ENCODE assay signal across 8 cellular contexts in genomic region chr5:159444441-159445082, GRCh38.
DNase-seq lines count a peak whose midpoint lies in the region; FAIRE-seq and TF ChIP-seq lines count a peak whose summit lies in the region.

No MANE protein-coding gene starts in this region.

- DNase-seq in 8988T = peak; percentile 46
- peak; percentile 58 for DNase-seq in Daoy (ENCODE audit: low read depth)
- peak; percentile 69 for DNase-seq in Karpas-422
- DNase-seq in globus pallidus (ENCODE audit: low spot score) = peak; percentile 17
- DNase-seq in spleen = no peak
- no peak for DNase-seq in effector memory CD4-positive, alpha-beta T cell
- DNase-seq in GM12891 (ENCODE audit: insufficient read length, low spot score) = no peak

- H3K4me3 ChIP-seq in Karpas-422 (ENCODE audit: low read length) (no peak overlapping the region), SU-DHL-6 (ENCODE audit: insufficient read depth, low read length, poor library complexity, severe bottlenecking) (no peak overlapping the region), spleen (no peak overlapping the region)
- H3K4me3 ChIP-seq in effector memory CD4-positive, alpha-beta T cell (ENCODE audit: insufficient read depth, low read depth, low read length, poor library complexity, severe bottlenecking) = no peak overlapping the region

- no peaks in the 10 kb centered on the region for H3K36me3 ChIP-seq in Karpas-422 (ENCODE audit: insufficient read depth, low read length)
- no peaks in the 10 kb centered on the region for H3K36me3 ChIP-seq in SU-DHL-6 (ENCODE audit: low read length)
- no peaks in the 10 kb centered on the region for H3K36me3 ChIP-seq in spleen
- H3K36me3 ChIP-seq in effector memory CD4-positive, alpha-beta T cell (ENCODE audit: control insufficient read depth, insufficient read depth, low read length) = no peaks in the 10 kb centered on the region

- H3F3A ChIP-seq in SU-DHL-6 (ENCODE audit: insufficient read depth) = no peaks in the 10 kb centered on the region

- H3K4me2 ChIP-seq in Karpas-422 (ENCODE audit: low read depth, low read length, poor library complexity, severe bottlenecking) (no peak overlapping the region), SU-DHL-6 (ENCODE audit: low read depth, low read length, poor library complexity, severe bottlenecking) (no peak overlapping the region)

- no peaks in the 10 kb centered on the region for H3K79me2 ChIP-seq in Karpas-422 (ENCODE audit: low read length)
- no peaks in the 10 kb centered on the region for H3K79me2 ChIP-seq in SU-DHL-6 (ENCODE audit: insufficient read depth, low read length)

- TF ChIP-seq CTCF in SU-DHL-6 (IDR thresholded peaks at IDR 0.05; ENCODE audit: insufficient read depth, low read length, poor library complexity, severe bottlenecking) = peak; percentile 8
- peak in 7 of 11 experiments; percentile 24 to 47 (median 29) for TF ChIP-seq CTCF in spleen (IDR thresholded peaks at IDR 0.05 in 8 of 11, conservative IDR thresholded peaks at IDR 0.05 in 3 of 11)

- no peak overlapping the region for H2AFZ ChIP-seq in Karpas-422 (ENCODE audit: low read length)
- H2AFZ ChIP-seq in SU-DHL-6 (ENCODE audit: low read depth, low read length, severe bottlenecking) = no peak overlapping the region

- H3K9me3 ChIP-seq in Karpas-422 (ENCODE audit: low read length) (no peaks in the 10 kb centered on the region), SU-DHL-6 (ENCODE audit: insufficient read depth, low read length) (no peaks in the 10 kb centered on the region), spleen (no peaks in the 10 kb centered on the region)
- H3K9me3 ChIP-seq in effector memory CD4-positive, alpha-beta T cell (ENCODE audit: control insufficient read depth, low read length) = no peaks in the 10 kb centered on the region

- intact Hi-C loops in spleen (cut with DNase I; ENCODE audit: low total_unique reads) = loop anchor here (10.0 kb wide), 2 partner anchors 470 to 520 kb away; partner anchors contain the start of gene ADRA1B

- TF ChIP-seq POLR2A in spleen (IDR thresholded peaks at IDR 0.05) (no peak), GM12891 (IDR thresholded peaks at IDR 0.05; ENCODE audit: low read depth, low read length) (no peak)

- no peak overlapping the region for H3K9ac ChIP-seq in Karpas-422 (ENCODE audit: low read length)
- no peak overlapping the region for H3K9ac ChIP-seq in SU-DHL-6 (ENCODE audit: low read length)

- 58 to 68% (median 61%) methylated on average over 6 of the region's 6 CpGs for WGBS in spleen, 5 donors

- no peaks in the 10 kb centered on the region for H3K4me1 ChIP-seq in Karpas-422 (ENCODE audit: low read length)
- no peaks in the 10 kb centered on the region for H3K4me1 ChIP-seq in spleen
- H3K4me1 ChIP-seq in effector memory CD4-positive, alpha-beta T cell (ENCODE audit: control insufficient read depth, insufficient read depth, low read length, poor library complexity, severe bottlenecking) = no peaks in the 10 kb centered on the region

- H3K27ac ChIP-seq in Karpas-422 (ENCODE audit: low read length) (no peak overlapping the region), SU-DHL-6 (ENCODE audit: low read depth, low read length) (no peak overlapping the region), spleen (no peak overlapping the region)
- no peak overlapping the region for H3K27ac ChIP-seq in effector memory CD4-positive, alpha-beta T cell (ENCODE audit: insufficient read depth, low read length, poor library complexity, severe bottlenecking)

- H3K27me3 ChIP-seq in Karpas-422 (ENCODE audit: low read length) = no peaks in the 10 kb centered on the region
- no peaks in the 10 kb centered on the region for H3K27me3 ChIP-seq in SU-DHL-6 (ENCODE audit: low read length)
- no peaks in the 10 kb centered on the region for H3K27me3 ChIP-seq in spleen (replicated peaks in 1 of 7)
- no peaks in the 10 kb centered on the region for H3K27me3 ChIP-seq in effector memory CD4-positive, alpha-beta T cell (replicated peaks; ENCODE audit: control insufficient read depth, insufficient read depth, low read length, poor library complexity, severe bottlenecking)

- H3K9me2 ChIP-seq in Karpas-422 (replicated peaks; ENCODE audit: insufficient read depth, low read length) = no peaks in the 10 kb centered on the region
- H3K9me2 ChIP-seq in SU-DHL-6 (replicated peaks; ENCODE audit: insufficient read depth, low read length) = no peaks in the 10 kb centered on the region

- no peak for FAIRE-seq in GM12891 (lab: Jason Lieb, UNC)

- H4K20me1 ChIP-seq in Karpas-422 (ENCODE audit: insufficient read depth, low read depth, low read length) (no peaks in the 10 kb centered on the region), SU-DHL-6 (ENCODE audit: low read depth, low read length) (no peaks in the 10 kb centered on the region)

TF ChIP-seq in GM12891, 5 proteins besides CTCF, POLR2A, EP300 and RAD21:
- TF ChIP-seq SPI1 (IDR thresholded peaks at IDR 0.05; ENCODE audit: low read depth, low read length) (no peak), POLR2AphosphoS5 (IDR thresholded peaks at IDR 0.05; ENCODE audit: low read depth, low read length) (no peak), PAX5 (IDR thresholded peaks at IDR 0.05; ENCODE audit: insufficient read depth, low read length, severe bottlenecking) (no peak), POU2F2 (IDR thresholded peaks at IDR 0.05; ENCODE audit: low read depth, low read length) (no peak), TAF1 (IDR thresholded peaks at IDR 0.05; ENCODE audit: low read depth, low read length) (no peak)
TF ChIP-seq in GM12891: peak in this region for 0.

Comparison
In these comparisons a context has a peak if more than half of its experiments do, and no peak if none do; other contexts are left out.
1. DNase-seq: peak in 8988T (single experiment), Daoy (single experiment), Karpas-422 (single experiment) and globus pallidus (single experiment); none in spleen (single experiment), effector memory CD4-positive, alpha-beta T cell (0 of 3) and GM12891 (single experiment).